16 cellular contexts compared by ENCODE assay signal in genomic region chr1:168654198-168654910, GRCh38.
"Had no signal": no experiment of that assay in that cellular context is flagged by ENCODE, and none has a peak within 500 bp of the region (broad histone marks: within the 10 kb centered on the region; RNA-seq: fewer than 3 reads in every experiment).

No MANE protein-coding gene starts in this region.

- H3K4me1 ChIP-seq: left lung, tibial artery had no signal

- ATAC-seq: activated CD4-positive, CD25-positive, alpha-beta regulatory T cell treated with anti-CD3 and anti-CD28 coated beads, Interleukin-2, amount 50 U/mL, for 24 hours; esophagus mucosa; left lung; stimulated activated effector memory CD8-positive, alpha-beta T cell treated with anti-CD3 and anti-CD28 coated beads, Interleukin-12 subunit alpha, Interleukin-12 subunit beta, amount 100 ng/mL, for 72 hours had no signal

- H3K36me3 ChIP-seq: left lung, ovary, tibial artery had no signal

- H3K27ac ChIP-seq: dorsolateral prefrontal cortex, left lung, ovary, skin epidermis, tibial artery had no signal

- DNase-seq: activated CD4-positive, alpha-beta memory T cell treated with anti-CD3 and anti-CD28 coated beads for 36 hours; activated gamma-delta T cell; activated naive CD8-positive, alpha-beta T cell treated with anti-CD3 and anti-CD28 coated beads for 36 hours; activated T-cell treated with anti-CD3 and anti-CD28 coated beads, Interleukin-2, amount 50 U/mL, for 48 hours; foreskin melanocyte; left lung; mesenchymal stem cell; nephron progenitor cell; T-helper 2 cell; tibial artery had no signal

- H3K4me3 ChIP-seq: dorsolateral prefrontal cortex, left lung, ovary, skin epidermis, tibial artery had no signal

- H3K27me3 ChIP-seq: dorsolateral prefrontal cortex, left lung, ovary, tibial artery had no signal

- H3K9me3 ChIP-seq: left lung, ovary, tibial artery had no signal
